ENCODE assay signal across 1 cellular context in the genomic region with DNA sequence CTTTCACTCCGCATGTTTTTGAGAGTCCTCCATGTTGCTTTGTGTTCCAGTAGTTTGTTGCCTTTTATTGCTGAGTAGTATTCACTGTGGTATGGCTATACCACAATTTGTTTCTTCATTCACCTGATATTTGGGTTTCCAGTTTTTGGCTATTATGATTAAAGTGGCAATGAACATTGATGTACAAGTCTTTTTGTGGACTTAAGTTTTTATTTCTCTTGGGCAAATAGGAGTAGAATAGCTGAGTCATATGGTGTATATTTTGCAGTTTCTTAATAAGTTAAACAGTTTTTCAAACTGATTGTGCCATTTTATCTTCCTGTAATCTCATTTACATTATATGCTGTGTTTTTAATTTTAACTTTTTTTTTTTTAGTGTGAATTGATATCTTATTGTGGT.
TF ChIP-seq lines count a peak whose summit lies in the region.

No MANE protein-coding gene starts in this region.

TF ChIP-seq in GM23338, 12 proteins besides CTCF, POLR2A, EP300 and RAD21 (continued from another document):
- TF ChIP-seq ZNF114 (CRISPR knock-in tag; IDR thresholded peaks at IDR 0.05) (no peak), NANOG (IDR thresholded peaks at IDR 0.05; ENCODE audit: borderline replicate concordance) (no peak)
